In the genomic region with DNA sequence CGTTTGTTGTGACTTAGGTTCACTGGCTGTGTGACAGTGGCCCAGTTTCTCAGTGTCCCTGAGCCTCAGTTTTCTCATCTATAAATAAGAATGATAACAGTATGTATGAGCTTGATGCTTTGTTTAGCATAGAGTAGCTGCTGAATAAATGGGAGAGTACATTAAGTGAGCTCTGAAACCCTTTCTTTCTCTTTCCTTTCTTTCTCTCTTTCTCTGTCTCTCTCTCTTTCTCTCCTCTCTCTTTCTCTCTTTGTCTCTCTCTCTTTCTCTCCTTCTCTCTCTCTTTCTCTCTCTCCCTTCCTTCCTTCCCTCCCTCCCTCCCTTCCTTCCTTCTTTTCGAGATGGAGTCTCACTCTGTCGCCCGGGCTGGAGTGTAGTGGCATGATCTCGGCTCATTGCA, we compare ENCODE assay signal across 11 cellular contexts. TPM values are rescaled to one million over a fixed set of nuclear protein-coding genes. Genes with fewer than 3 reads are reported as not detected.
DNase-seq lines count a peak whose midpoint lies in the region; ATAC-seq and TF ChIP-seq lines count a peak whose summit lies in the region.
"Had no signal": no experiment of that assay in that cellular context is flagged by ENCODE, and none has a peak within 500 bp of the region (broad histone marks: within the 10 kb centered on the region; RNA-seq: fewer than 3 reads in every experiment).

No MANE protein-coding gene starts in this region.

- no peaks in the 10 kb centered on the region for H3K36me3 ChIP-seq in testis (ENCODE audit: low read depth, missing control alignments)
- H3K36me3 ChIP-seq in transverse colon: peaks cover 0 to 11% (median 5%) of the 10 kb centered on the region in 4 donors
- H3K36me3 ChIP-seq in prostate gland: no peaks in the 10 kb centered on the region

- peaks cover 25% of the 10 kb centered on the region for H3K4me1 Mint-ChIP-seq in activated naive CD4-positive, alpha-beta T cell treated with anti-CD3 and anti-CD28 coated beads, Interleukin-2, amount 10 ng/mL, durations not matched to agents 7 days and 5 days
- H3K4me1 Mint-ChIP-seq in activated B cell treated with CpG ODN at 0.5 μM for 24 hours (peaks cover 25% of the 10 kb centered on the region), immature natural killer cell (peaks cover 22 to 23% of the 10 kb centered on the region in 2 donors)

- H3K4me3 Mint-ChIP-seq in activated naive CD4-positive, alpha-beta T cell treated with anti-CD3 and anti-CD28 coated beads, Interleukin-2, amount 10 ng/mL, durations not matched to agents 7 days and 5 days: peak overlapping the region; percentile 91
- H3K4me3 Mint-ChIP-seq in activated B cell treated with CpG ODN at 0.5 μM for 24 hours (peak overlapping the region; percentile 15), immature natural killer cell (peak overlapping the region in 4 of 5 donors; percentile 53 to 93 (median 74))

- POLR2A ChIA-PET in activated B cell treated with CpG ODN at 0.5 μM for 24 hours (lab: Charles Lee): interaction anchor here (0.6 to 5.0 kb wide), 4 partner anchors 11 to 272 kb away, joined by 4 to 88 read pairs (median 41); a partner anchor contains a TSS

- H3K27ac Mint-ChIP-seq in activated naive CD4-positive, alpha-beta T cell treated with anti-CD3 and anti-CD28 coated beads, Interleukin-2, amount 10 ng/mL, durations not matched to agents 7 days and 5 days: peak overlapping the region; percentile 96
- H3K27ac Mint-ChIP-seq in activated B cell treated with CpG ODN at 0.5 μM for 24 hours (peak overlapping the region; percentile 87), immature natural killer cell (peak overlapping the region; percentile 92 to 98 (median 96))

- peaks cover 14% of the 10 kb centered on the region for H3K36me3 Mint-ChIP-seq in activated naive CD4-positive, alpha-beta T cell treated with anti-CD3 and anti-CD28 coated beads, Interleukin-2, amount 10 ng/mL, durations not matched to agents 7 days and 5 days
- H3K36me3 Mint-ChIP-seq in activated B cell treated with CpG ODN at 0.5 μM for 24 hours (ENCODE audit: low read depth) (peaks cover 35% of the 10 kb centered on the region), immature natural killer cell (peaks cover 2 to 12% (median 4%) of the 10 kb centered on the region in 3 donors)

- ATAC-seq in activated B cell treated with CpG ODN at 0.5 μM for 24 hours (ENCODE audit: low read depth) (no peak), HG03280 (IDR thresholded peaks at IDR 0.05; ENCODE audit: unreplicated experiment) (no peak)

- intact Hi-C loops in activated B cell treated with CpG ODN at 0.5 μM for 24 hours (cut with micrococcal nuclease): no loop called here
- intact Hi-C loops in testis (cut with DNase I; ENCODE audit: low total_unique reads): no loop called here
- intact Hi-C loops in transverse colon (cut with DNase I; ENCODE audit: low total_unique reads): no loop called here
- intact Hi-C loops in prostate gland (cut with DNase I): loop anchor here (5.0 kb wide), 1 partner anchor 37 kb away; a partner anchor contains a TSS

- H3K9me3 Mint-ChIP-seq in activated naive CD4-positive, alpha-beta T cell treated with anti-CD3 and anti-CD28 coated beads, Interleukin-2, amount 10 ng/mL, durations not matched to agents 7 days and 5 days: no peaks in the 10 kb centered on the region
- H3K9me3 Mint-ChIP-seq in activated B cell treated with CpG ODN at 0.5 μM for 24 hours: no peaks in the 10 kb centered on the region
- H3K9me3 Mint-ChIP-seq in immature natural killer cell: no peaks in the 10 kb centered on the region

- no peak for TF ChIP-seq POLR2A in testis (IDR thresholded peaks at IDR 0.05)
- TF ChIP-seq POLR2A in transverse colon (IDR thresholded peaks at IDR 0.05): no peak
- no peak for TF ChIP-seq POLR2A in prostate gland (IDR thresholded peaks at IDR 0.05)

- H3K27me3 Mint-ChIP-seq in activated naive CD4-positive, alpha-beta T cell treated with anti-CD3 and anti-CD28 coated beads, Interleukin-2, amount 10 ng/mL, durations not matched to agents 7 days and 5 days: no peaks in the 10 kb centered on the region
- H3K27me3 Mint-ChIP-seq in activated B cell treated with CpG ODN at 0.5 μM for 24 hours: no peaks in the 10 kb centered on the region
- H3K27me3 Mint-ChIP-seq in immature natural killer cell (ENCODE audit: low read depth in 3 of 3): peaks cover 3 to 9% (median 5%) of the 10 kb centered on the region in 3 donors

- WGBS in testis, 2 donors: 69% methylated on average over 5 of the region's 5 CpGs
- 57 to 70% methylated on average over 1 to 5 of the region's 5 CpGs for WGBS in transverse colon (ENCODE audit: low coverage in 1 of 2), 2 donors
- WGBS in prostate gland: 66% methylated on average over 5 of the region's 5 CpGs

- in situ Hi-C loops in transverse colon (cut with MboI; ENCODE audit: low pct_ligation_motif_present in 1 of 4, low pct_unique_long_range_greater_than_20kb in 1 of 4, low sequenced_read_pairs in 3 of 4): no loop called here

- peaks cover 13% of the 10 kb centered on the region for H3K4me1 ChIP-seq in testis
- H3K4me1 ChIP-seq in transverse colon: peaks cover 5 to 19% (median 10%) of the 10 kb centered on the region in 4 donors
- H3K4me1 ChIP-seq in prostate gland (replicated peaks): peaks cover 7% of the 10 kb centered on the region

- H3K9me3 ChIP-seq in testis (no peaks in the 10 kb centered on the region), transverse colon (no peaks in the 10 kb centered on the region), prostate gland (no peaks in the 10 kb centered on the region)

- H3K27me3 ChIP-seq in testis: no peaks in the 10 kb centered on the region
- H3K27me3 ChIP-seq in transverse colon: no peaks in the 10 kb centered on the region
- H3K27me3 ChIP-seq in prostate gland (replicated peaks; ENCODE audit: insufficient read depth): no peaks in the 10 kb centered on the region

- TF ChIP-seq EP300 in transverse colon (IDR thresholded peaks at IDR 0.05; ENCODE audit: low read depth): no peak

- TF ChIP-seq CTCF in activated B cell treated with CpG ODN at 0.5 μM for 24 hours (IDR thresholded peaks at IDR 0.05) (no peak), testis (IDR thresholded peaks at IDR 0.05) (no peak), transverse colon (IDR thresholded peaks at IDR 0.05) (no peak), prostate gland (IDR thresholded peaks at IDR 0.05) (no peak)

- H3K4me3 ChIP-seq in testis (no peak overlapping the region), transverse colon (no peak overlapping the region), prostate gland (no peak overlapping the region)

- CTCF ChIA-PET in activated naive CD4-positive, alpha-beta T cell treated with anti-CD3 and anti-CD28 coated beads, Interleukin-2, amount 10 ng/mL, durations not matched to agents 7 days and 5 days (lab: Charles Lee): interaction anchor here (1.0 to 3.9 kb wide), 2 partner anchors 16 to 29 kb away, joined by 3 to 14 read pairs; a partner anchor contains a TSS
- CTCF ChIA-PET in activated B cell treated with CpG ODN at 0.5 μM for 24 hours (lab: Charles Lee): no interaction called here

- H3K27ac ChIP-seq in testis (peak overlapping the region; percentile 67 to 69), transverse colon (peak overlapping the region in 2 of 4 donors; percentile 16 to 97), prostate gland (no peak overlapping the region)

- no peak for DNase-seq in activated naive CD4-positive, alpha-beta T cell treated with anti-CD3 and anti-CD28 coated beads, Interleukin-2, amount 10 ng/mL, durations not matched to agents 7 days and 5 days
- no peak for DNase-seq in activated naive CD4-positive, alpha-beta T cell treated with anti-CD3 and anti-CD28 coated beads, Interleukin-2, amount 50 U/mL, for 16 hours
- DNase-seq in activated B cell treated with CpG ODN at 0.5 μM for 24 hours (no peak), immature natural killer cell (no peak), testis (no peak), transverse colon (no peak), prostate gland (ENCODE audit: low spot score) (no peak)
- DNase-seq: kidney glomerular epithelial cell; NCI-H1694; stimulated activated CD4-positive, alpha-beta T cell treated with anti-CD3 and anti-CD28 coated beads, Interleukin-4, amount 100 ng/mL, for 4 hours had no signal

RNA-seq across cellular contexts. Expression of a gene that starts 2.0 kb away (rescaled TPM):
- total RNA-seq in activated B cell treated with CpG ODN at 0.5 μM for 24 hours: 82.2 and 88.8 TPM in 2 replicates
- 100 to 1,000 TPM in 1 of 3 donors, 10 to 100 TPM in 2; 85.9 to 134 (median 93.0) TPM for polyA plus RNA-seq in immature natural killer cell
- total RNA-seq in testis: 100 to 1,000 TPM; 124 to 133 TPM
- 163 TPM for polyA plus RNA-seq in testis (ENCODE audit: insufficient read depth, low read depth, low replicate concordance)
- total RNA-seq in transverse colon: 100 to 1,000 TPM in 2 of 4 donors, 10 to 100 TPM in 2; 62.1 to 195 (median 98.0) TPM
- 100 to 1,000 TPM; 115 to 130 TPM for total RNA-seq in prostate gland

RNA-seq across cellular contexts. Expression of a gene that starts 12.0 kb away (rescaled TPM):
- total RNA-seq in activated B cell treated with CpG ODN at 0.5 μM for 24 hours (1,962 and 2,164 TPM in 2 replicates), testis (100 to 1,000 TPM; 475 to 508 TPM), transverse colon (100 to 1,000 TPM; 421 to 735 (median 566) TPM), prostate gland (100 to 1,000 TPM; 646 to 738 TPM)
- polyA plus RNA-seq in immature natural killer cell (1,000 to 10,000 TPM in 1 of 3 donors, 100 to 1,000 TPM in 2; 613 to 1,093 (median 997) TPM), testis (ENCODE audit: insufficient read depth, low read depth, low replicate concordance) (1,038 TPM)

RNA-seq across cellular contexts. Expression of a gene that starts 16.3 kb away (rescaled TPM):
- total RNA-seq in activated B cell treated with CpG ODN at 0.5 μM for 24 hours (133 and 140 TPM in 2 replicates), testis (100 to 1,000 TPM; 587 to 614 TPM), transverse colon (100 to 1,000 TPM; 267 to 318 (median 275) TPM), prostate gland (100 to 1,000 TPM; 326 to 536 TPM)
- polyA plus RNA-seq in immature natural killer cell (100 to 1,000 TPM in 1 of 3 donors, 10 to 100 TPM in 2; 85.7 to 137 (median 94.5) TPM), testis (ENCODE audit: insufficient read depth, low read depth, low replicate concordance) (571 TPM)

RNA-seq across cellular contexts. Expression of a gene that starts 28.9 kb away (rescaled TPM):
- total RNA-seq in activated B cell treated with CpG ODN at 0.5 μM for 24 hours (83.7 and 85.9 TPM in 2 replicates), testis (10 to 100 TPM; 44.3 to 58.7 TPM), transverse colon (100 to 1,000 TPM in 2 of 4 donors, 10 to 100 TPM in 2; 75.1 to 171 (median 121) TPM), prostate gland (100 to 1,000 TPM in 1 of 2 donors, 10 to 100 TPM in 1; 98.9 to 149 TPM)
- polyA plus RNA-seq in immature natural killer cell (100 to 1,000 TPM; 123 to 175 (median 146) TPM), testis (ENCODE audit: insufficient read depth, low read depth, low replicate concordance) (14.5 TPM)

RNA-seq across cellular contexts. Expression of a gene that starts 37.8 kb away (rescaled TPM):
- total RNA-seq in activated B cell treated with CpG ODN at 0.5 μM for 24 hours: 29.0 and 32.6 TPM in 2 replicates
- polyA plus RNA-seq in immature natural killer cell: 10 to 100 TPM in 2 of 3 donors, 1 to 10 TPM in 1; 9.1 to 21.1 (median 11.1) TPM
- total RNA-seq in testis: 10 to 100 TPM; 75.8 to 76.1 TPM
- 48.0 TPM for polyA plus RNA-seq in testis (ENCODE audit: insufficient read depth, low read depth, low replicate concordance)
- 10 to 100 TPM; 16.2 to 72.2 (median 18.0) TPM for total RNA-seq in transverse colon
- total RNA-seq in prostate gland: 10 to 100 TPM; 10.7 to 44.4 TPM

Comparison
In these comparisons a context has a peak if more than half of its experiments do, and no peak if none do; other contexts are left out.
1. H3K4me3 Mint-ChIP-seq: peak in every context shown above with its lines; median percentile 91 in activated naive CD4-positive, alpha-beta T cell treated with anti-CD3 and anti-CD28 coated beads, Interleukin-2, amount 10 ng/mL, durations not matched to agents 7 days and 5 days; 74 in immature natural killer cell; 15 in activated B cell treated with CpG ODN at 0.5 μM for 24 hours.
2. H3K27ac ChIP-seq: peak in testis (2 of 2); none in prostate gland (0 of 2).
3. Peak in every context shown above with its lines, with median percentiles within 50 percentile points of each other: H3K27ac Mint-ChIP-seq.